Comparison of ENCODE assay signal across 9 cellular contexts in genomic region chr10:119441151-119441821, GRCh38.
A peak's percentile ranks its signal among the peaks of the same experiment; 100 is the strongest.
DNase-seq lines count a peak whose midpoint lies in the region; ATAC-seq and TF ChIP-seq lines count a peak whose summit lies in the region.
"Had no signal": no experiment of that assay in that cellular context is flagged by ENCODE, and none has a peak within 500 bp of the region (broad histone marks: within the 10 kb centered on the region; RNA-seq: fewer than 3 reads in every experiment).

No MANE protein-coding gene starts in this region.

- TF ChIP-seq POLR2A in esophagus muscularis mucosa (IDR thresholded peaks at IDR 0.05; ENCODE audit: low read depth) = no peak
- no peak for TF ChIP-seq POLR2A in upper lobe of left lung (IDR thresholded peaks at IDR 0.05)

- peak overlapping the region; percentile 51 for H3K4me2 ChIP-seq in Loucy (ENCODE audit: low read depth, low read length, poor library complexity, severe bottlenecking)

- no peaks in the 10 kb centered on the region for H3F3A ChIP-seq in Loucy (ENCODE audit: low read depth)

- H3K9ac ChIP-seq in Loucy (ENCODE audit: low read depth, low read length, poor library complexity, severe bottlenecking) = no peak overlapping the region

- DNase-seq in esophagus muscularis mucosa (ENCODE audit: extremely low spot score) = no peak
- DNase-seq in upper lobe of left lung = peak in 1 of 2 donors; percentile 66
- no peak for DNase-seq in NCI-H1105 treated with DMSO at 0.1 percent for 48 hours (lab: John Stamatoyannopoulos, UW)
- no peak for DNase-seq in T-helper 9 cell
- no peak for DNase-seq in stimulated activated naive CD4-positive, alpha-beta T cell treated with Interleukin-2 at 50 U/mL for 16 hours (lab: John Stamatoyannopoulos, UW)
- DNase-seq: activated T-cell treated with anti-CD3 and anti-CD28 coated beads, Interleukin-2, amount 50 U/mL, for 72 hours; stimulated activated naive CD4-positive, alpha-beta T cell had no signal

- no peak overlapping the region for H2AFZ ChIP-seq in Loucy (ENCODE audit: low read length)

- peaks cover 10% of the 10 kb centered on the region; the same call in 1 of the 2 replicates for H3K36me3 ChIP-seq in Loucy (ENCODE audit: insufficient read depth, low read length)
- H3K36me3 ChIP-seq in esophagus muscularis mucosa = peaks cover 17 to 76% (median 53%) of the 10 kb centered on the region in 4 donors
- H3K36me3 ChIP-seq in upper lobe of left lung = peaks cover 0 to 83% (median 28%) of the 10 kb centered on the region in 4 donors

- ATAC-seq in upper lobe of left lung (ENCODE audit: low FRiP score in 2 of 2) = peak in 1 of 2 donors; percentile 70
- ATAC-seq: activated T-cell treated with anti-CD3 and anti-CD28 coated beads, Interleukin-2, amount 50 U/mL, for 72 hours had no signal

- H3K27me3 Mint-ChIP-seq in nephron (ENCODE audit: low read depth) = peaks cover 10% of the 10 kb centered on the region

- H3K4me1 Mint-ChIP-seq in nephron = peaks cover 18% of the 10 kb centered on the region

- 59% methylated on average over 15 of the region's 18 CpGs for WGBS in esophagus muscularis mucosa
- WGBS in upper lobe of left lung, 2 donors = 60 to 76% methylated on average over 16 of the region's 18 CpGs

- H3K27me3 ChIP-seq in Loucy (ENCODE audit: insufficient read depth, low read length, poor library complexity, severe bottlenecking) = no peaks in the 10 kb centered on the region
- no peaks in the 10 kb centered on the region for H3K27me3 ChIP-seq in esophagus muscularis mucosa
- no peaks in the 10 kb centered on the region for H3K27me3 ChIP-seq in upper lobe of left lung

- H3K4me3 ChIP-seq in Loucy (ENCODE audit: low read length, poor library complexity, severe bottlenecking) (no peak overlapping the region), esophagus muscularis mucosa (no peak overlapping the region), upper lobe of left lung (no peak overlapping the region)

- H3K27ac Mint-ChIP-seq in nephron = peak overlapping the region in 2 of 3 experiments; percentile 68 to 72
- H3K27ac Mint-ChIP-seq: activated T-cell treated with anti-CD3 and anti-CD28 coated beads, Interleukin-2, amount 50 U/mL, for 72 hours had no signal

- no peaks in the 10 kb centered on the region for H3K9me3 ChIP-seq in Loucy (ENCODE audit: insufficient read depth, low read depth, low read length)
- no peaks in the 10 kb centered on the region for H3K9me3 ChIP-seq in esophagus muscularis mucosa
- no peaks in the 10 kb centered on the region for H3K9me3 ChIP-seq in upper lobe of left lung

- H3K9me2 ChIP-seq in Loucy (replicated peaks; ENCODE audit: low read depth, low read length) = no peaks in the 10 kb centered on the region

- H3K27ac ChIP-seq in esophagus muscularis mucosa (replicated peaks in 1 of 4) (peak overlapping the region; percentile 69 to 78 (median 73)), upper lobe of left lung (peak overlapping the region; percentile 49 to 85 (median 69))

- intact Hi-C loops in esophagus muscularis mucosa (cut with DNase I) = no loop called here

- peak overlapping the region in 1 of 3 experiments; percentile 6 for H3K4me3 Mint-ChIP-seq in nephron
- H3K4me3 Mint-ChIP-seq: activated T-cell treated with anti-CD3 and anti-CD28 coated beads, Interleukin-2, amount 50 U/mL, for 72 hours had no signal

- H3K4me1 ChIP-seq in Loucy (ENCODE audit: insufficient read depth, low read length, poor library complexity, severe bottlenecking) (peaks cover 30% of the 10 kb centered on the region), esophagus muscularis mucosa (peaks cover 18 to 30% (median 28%) of the 10 kb centered on the region in 4 donors), upper lobe of left lung (peaks cover 0 to 14% (median 11%) of the 10 kb centered on the region in 4 donors)

- no peaks in the 10 kb centered on the region for H4K20me1 ChIP-seq in Loucy (ENCODE audit: insufficient read depth, low read length, poor library complexity, severe bottlenecking)

- no peaks in the 10 kb centered on the region for H3K79me2 ChIP-seq in Loucy (ENCODE audit: insufficient read depth, low read length)

- no peaks in the 10 kb centered on the region for H3K9me3 Mint-ChIP-seq in nephron
- H3K9me3 Mint-ChIP-seq: activated T-cell treated with anti-CD3 and anti-CD28 coated beads, Interleukin-2, amount 50 U/mL, for 72 hours had no signal

- TF ChIP-seq CTCF in Loucy (conservative IDR thresholded peaks at IDR 0.05; ENCODE audit: low read length) (no peak), esophagus muscularis mucosa (IDR thresholded peaks at IDR 0.05) (no peak), nephron (IDR thresholded peaks at IDR 0.05; ENCODE audit: unreplicated experiment in 3 of 3) (no peak), upper lobe of left lung (IDR thresholded peaks at IDR 0.05) (no peak)

- no peak for TF ChIP-seq EP300 in esophagus muscularis mucosa (IDR thresholded peaks at IDR 0.05)
- no peak for TF ChIP-seq EP300 in upper lobe of left lung (IDR thresholded peaks at IDR 0.05)

- H3K36me3 Mint-ChIP-seq in nephron (ENCODE audit: low read depth) = peaks cover 39% of the 10 kb centered on the region
